ENCODE assay signal across 1 cellular context in genomic region chr7:93046641-93047040, GRCh38.
TF ChIP-seq lines count a peak whose summit lies in the region.

No MANE protein-coding gene starts in this region.

TF ChIP-seq in K562, 482 proteins besides CTCF, POLR2A, EP300 and RAD21 (continued from another document and continues in another):
- TF ChIP-seq SMAD1 (IDR thresholded peaks at IDR 0.05; ENCODE audit: low read depth, low read length, partially characterized antibody) = no peak
- no peak for TF ChIP-seq ZNF24 (IDR thresholded peaks at IDR 0.05)
- no peak for TF ChIP-seq YBX1 (IDR thresholded peaks at IDR 0.05)
- no peak for TF ChIP-seq PREB (CRISPR knock-in tag; IDR thresholded peaks at IDR 0.05)
- peak; percentile 37; the same call in 1 of the 2 replicates for TF ChIP-seq NR2C2 (CRISPR knock-in tag; IDR thresholded peaks at IDR 0.05)
- TF ChIP-seq NR2C2 (tag; IDR thresholded peaks at IDR 0.05) = peak; percentile 91
- TF ChIP-seq SMARCA5 (IDR thresholded peaks at IDR 0.05) = peak; percentile 18; the same call in 1 of the 2 replicates
- TF ChIP-seq ZSCAN29 (IDR thresholded peaks at IDR 0.05) = no peak
- no peak for TF ChIP-seq TCFL5 (CRISPR knock-in tag; conservative IDR thresholded peaks at IDR 0.05)
- TF ChIP-seq ZFX (CRISPR knock-in tag; IDR thresholded peaks at IDR 0.05) = peak; percentile 41; the same call in 1 of the 2 replicates
- peak; percentile 9; the same call in 1 of the 2 replicates for TF ChIP-seq GATAD2A (IDR thresholded peaks at IDR 0.05)
- TF ChIP-seq CHD2 (IDR thresholded peaks at IDR 0.05; ENCODE audit: low read depth, low read length) = no peak
- TF ChIP-seq ZNF589 (CRISPR knock-in tag; IDR thresholded peaks at IDR 0.05; ENCODE audit: low read depth) = no peak
- TF ChIP-seq BDP1 (IDR thresholded peaks at IDR 0.05; ENCODE audit: insufficient read depth, insufficient read length) = no peak
- no peak for TF ChIP-seq POLR3G (IDR thresholded peaks at IDR 0.05; ENCODE audit: extremely low read depth, insufficient read length, insufficient replicate concordance)
- no peak for TF ChIP-seq RBBP5 (IDR thresholded peaks at IDR 0.05; ENCODE audit: borderline replicate concordance, insufficient read depth, low read length, poor library complexity, severe bottlenecking)
- peak; percentile 65 to 70; a peak in 2 of 4 replicates for TF ChIP-seq FOXK2 (conservative IDR thresholded peaks at IDR 0.05 in 1 of 2, IDR thresholded peaks at IDR 0.05 in 1 of 2; ENCODE audit: low read depth in 2 of 2)
- TF ChIP-seq HMG20A (CRISPR knock-in tag; conservative IDR thresholded peaks at IDR 0.05) = no peak
- TF ChIP-seq SMARCC2 (IDR thresholded peaks at IDR 0.05; ENCODE audit: low read depth) = 0 out of 2 replicates have a peak, but pooled peaks have one; percentile 29
- peak; percentile 58; the same call in 1 of the 2 replicates for TF ChIP-seq JUND (IDR thresholded peaks at IDR 0.05; ENCODE audit: borderline replicate concordance, low read depth, low read length)
- no peak; the same call in 2 of the 3 replicates for TF ChIP-seq JUND (tag; IDR thresholded peaks at IDR 0.05; ENCODE audit: borderline replicate concordance, low read depth, low read length)
- 0 out of 2 replicates have a peak, but pooled peaks have one; percentile 26 for TF ChIP-seq HDGF (IDR thresholded peaks at IDR 0.05)
- no peak for TF ChIP-seq SAFB (IDR thresholded peaks at IDR 0.05; ENCODE audit: borderline replicate concordance, low read depth, low read length)
- 0 out of 2 replicates have a peak, but pooled peaks have one; percentile 5 for TF ChIP-seq ZNF583 (CRISPR knock-in tag; IDR thresholded peaks at IDR 0.05)
- TF ChIP-seq GATAD2B (IDR thresholded peaks at IDR 0.05; ENCODE audit: borderline replicate concordance) = peak; percentile 25; the same call in 1 of the 2 replicates
- no peak for TF ChIP-seq GATA2 (CRISPR knock-in tag; IDR thresholded peaks at IDR 0.05)
- TF ChIP-seq FOXA1 (IDR thresholded peaks at IDR 0.05; ENCODE audit: borderline replicate concordance) = no peak
- no peak for TF ChIP-seq NR1H2 (CRISPR knock-in tag; IDR thresholded peaks at IDR 0.05)
- TF ChIP-seq BCOR (IDR thresholded peaks at IDR 0.05) = 0 out of 2 replicates have a peak, but pooled peaks have one; percentile 8
- no peak for TF ChIP-seq CBX2 (IDR thresholded peaks at IDR 0.05; ENCODE audit: insufficient read depth, low read length, poor library complexity, severe bottlenecking)
- TF ChIP-seq SMC3 (conservative IDR thresholded peaks at IDR 0.05; ENCODE audit: insufficient read depth, low read depth, low read length) = peak; percentile 17; the same call in 1 of the 2 replicates
- no peak for TF ChIP-seq PHF8 (IDR thresholded peaks at IDR 0.05; ENCODE audit: borderline replicate concordance, low read length)
- peak; percentile 87 for TF ChIP-seq DPF2 (IDR thresholded peaks at IDR 0.05)
- TF ChIP-seq BHLHE40 (IDR thresholded peaks at IDR 0.05; ENCODE audit: low read length) = peak; percentile 29; the same call in 1 of the 2 replicates
- TF ChIP-seq NRF1 (conservative IDR thresholded peaks at IDR 0.05 in 1 of 2, IDR thresholded peaks at IDR 0.05 in 1 of 2) = 0 out of 4 replicates have a peak, but pooled peaks of 1 of the 2 experiments have one; percentile 7
- TF ChIP-seq RBM25 (IDR thresholded peaks at IDR 0.05; ENCODE audit: low read depth, low read length, severe bottlenecking) = no peak
- TF ChIP-seq NFE2L1 (tag; IDR thresholded peaks at IDR 0.05; ENCODE audit: borderline replicate concordance, low read depth) = peak; percentile 91
- no peak for TF ChIP-seq KLF16 (IDR thresholded peaks at IDR 0.05)
- no peak for TF ChIP-seq SFPQ (IDR thresholded peaks at IDR 0.05; ENCODE audit: low read depth, low read length)
- no peak for TF ChIP-seq LCOR (CRISPR knock-in tag; IDR thresholded peaks at IDR 0.05)
- TF ChIP-seq DDX20 (tag; IDR thresholded peaks at IDR 0.05; ENCODE audit: low read depth) = no peak
- no peak for TF ChIP-seq AFF1 (IDR thresholded peaks at IDR 0.05; ENCODE audit: low read depth in 1 of 2, partially characterized antibody in 2 of 2)
- TF ChIP-seq NEUROD1 (IDR thresholded peaks at IDR 0.05; ENCODE audit: borderline replicate concordance, low read depth, low read length, partially characterized antibody) = no peak
- TF ChIP-seq MYNN (IDR thresholded peaks at IDR 0.05) = 0 out of 2 replicates have a peak, but pooled peaks have one; percentile 34
- TF ChIP-seq MYNN (CRISPR knock-in tag; IDR thresholded peaks at IDR 0.05) = no peak
- TF ChIP-seq MCM5 (IDR thresholded peaks at IDR 0.05; ENCODE audit: low read depth) = no peak
- TF ChIP-seq NFRKB (IDR thresholded peaks at IDR 0.05; ENCODE audit: low read depth) = peak; percentile 47
- TF ChIP-seq SRSF3 (IDR thresholded peaks at IDR 0.05; ENCODE audit: insufficient read depth, low read length) = no peak
- TF ChIP-seq SRF (CRISPR knock-in tag; IDR thresholded peaks at IDR 0.05) = no peak
- no peak for TF ChIP-seq DNMT1 (IDR thresholded peaks at IDR 0.05)
- peak; percentile 38; the same call in 1 of the 2 replicates for TF ChIP-seq XRCC5 (IDR thresholded peaks at IDR 0.05; ENCODE audit: low read depth, low read length)
- TF ChIP-seq U2AF2 (optimal IDR thresholded peaks at IDR 0.05; ENCODE audit: low read depth, low read length) = no peak
- TF ChIP-seq XRCC4 (IDR thresholded peaks at IDR 0.05; ENCODE audit: extremely low read depth, insufficient read depth, insufficient read length) = no peak
- peak; percentile 57; the same call in 1 of the 2 replicates for TF ChIP-seq HDAC2 (IDR thresholded peaks at IDR 0.05)
- no peak for TF ChIP-seq TEAD2 (tag; IDR thresholded peaks at IDR 0.05)
- no peak for TF ChIP-seq SREBF2 (CRISPR knock-in tag; IDR thresholded peaks at IDR 0.05)
- TF ChIP-seq ZNF639 (CRISPR knock-in tag; conservative IDR thresholded peaks at IDR 0.05 in 1 of 2, IDR thresholded peaks at IDR 0.05 in 1 of 2) = no peak
- no peak for TF ChIP-seq CGGBP1 (CRISPR knock-in tag; IDR thresholded peaks at IDR 0.05)
